10 cellular contexts compared by ENCODE assay signal in genomic region chr7:17062433-17063383, GRCh38.
DNase-seq lines count a peak whose midpoint lies in the region; ATAC-seq, FAIRE-seq and TF ChIP-seq lines count a peak whose summit lies in the region.
"Had no signal": no experiment of that assay in that cellular context is flagged by ENCODE, and none has a peak within 500 bp of the region (broad histone marks: within the 10 kb centered on the region; RNA-seq: fewer than 3 reads in every experiment).

No MANE protein-coding gene starts in this region.

- H3K4me3 ChIP-seq in A673 (ENCODE audit: low read depth, low read length, poor library complexity, severe bottlenecking) (no peak overlapping the region), OCI-LY7 (ENCODE audit: low read depth, low read length, poor library complexity, severe bottlenecking) (no peak overlapping the region), endothelial cell of umbilical vein (replicated peaks in 1 of 3; ENCODE audit: insufficient read depth in 1 of 3, low read depth in 1 of 3, low read length in 3 of 3) (no peak overlapping the region)

- H4K20me1 ChIP-seq in OCI-LY7 (ENCODE audit: insufficient read depth, low read length) (no peaks in the 10 kb centered on the region), endothelial cell of umbilical vein (replicated peaks; ENCODE audit: control insufficient read depth, extremely low read depth, insufficient read depth, low read length) (no peaks in the 10 kb centered on the region)

- H2AFZ ChIP-seq in OCI-LY7 (ENCODE audit: low read length) (no peak overlapping the region), endothelial cell of umbilical vein (ENCODE audit: low read depth, low read length) (peak overlapping the region; percentile 44)

- H3K9me1 ChIP-seq in endothelial cell of umbilical vein (replicated peaks; ENCODE audit: control insufficient read depth, extremely low read depth, insufficient read depth, low read length): no peaks in the 10 kb centered on the region

- H3K9me2 ChIP-seq in OCI-LY7 (ENCODE audit: insufficient read depth, low read length): no peaks in the 10 kb centered on the region

- no peak for TF ChIP-seq POLR2A in endothelial cell of umbilical vein (IDR thresholded peaks at IDR 0.05; ENCODE audit: low read depth, low read length)

- POLR2A ChIA-PET in A673 (lab: Charles Lee; ENCODE audit: low non-redundant PET): interaction anchor here (0.6 kb wide), 1 partner anchor 95 kb away, joined by 3 read pairs; no protein-coding TSS in a partner anchor
- POLR2A ChIA-PET in OCI-LY7 (lab: Charles Lee): interaction anchor here (0.7 kb wide), 2 partner anchors 15 to 204 kb away, joined by 3 read pairs; no protein-coding TSS in a partner anchor
- POLR2A ChIA-PET in endothelial cell of umbilical vein (lab: Charles Lee): no interaction called here

- peak; percentile 35 for DNase-seq in A673 (ENCODE audit: low spot score)
- no peak for DNase-seq in OCI-LY7 (ENCODE audit: low spot score)
- DNase-seq in endothelial cell of umbilical vein (ENCODE audit: low read depth, low spot score): peak; percentile 57
- DNase-seq in HuH-7 (ENCODE audit: low spot score): no peak
- no peak for DNase-seq in HPDE6-E6E7 (ENCODE audit: extremely low spot score)
- no peak for DNase-seq in activated gamma-delta T cell treated with Interleukin-2 at 50 U/mL for 16 hours
- DNase-seq: NCI-H2171 treated with DMSO at 0.1 percent for 48 hours had no signal

- CTCF ChIA-PET in A673 (lab: Charles Lee): interaction anchor here (0.6 kb wide), 1 partner anchor 29 kb away, joined by 5 read pairs; no protein-coding TSS in a partner anchor
- CTCF ChIA-PET in OCI-LY7 (lab: Charles Lee; ENCODE audit: unreplicated experiment): no interaction called here
- CTCF ChIA-PET in endothelial cell of umbilical vein (lab: Charles Lee): interaction anchor here (0.6 to 5.2 kb wide), 55 partner anchors 8 to 621 kb away, joined by 3 to 135 read pairs (median 4); partner anchors contain the start of gene AHR

- H3K4me2 ChIP-seq in OCI-LY7 (ENCODE audit: low read length) (no peak overlapping the region), endothelial cell of umbilical vein (ENCODE audit: insufficient read depth, low read length) (no peak overlapping the region)

- H3K9me3 ChIP-seq in A673 (ENCODE audit: low read depth, low read length, poor library complexity, severe bottlenecking) (no peaks in the 10 kb centered on the region), OCI-LY7 (ENCODE audit: low read length) (no peaks in the 10 kb centered on the region), endothelial cell of umbilical vein (replicated peaks; ENCODE audit: control insufficient read depth, insufficient read depth, low read length) (no peaks in the 10 kb centered on the region)

- H3K27me3 ChIP-seq in A673 (replicated peaks; ENCODE audit: insufficient read depth, low read depth, low read length, poor library complexity) (no peaks in the 10 kb centered on the region), endothelial cell of umbilical vein (ENCODE audit: control insufficient read depth in 2 of 2, insufficient read depth in 2 of 2, low read length in 2 of 2) (no peaks in the 10 kb centered on the region)

- no peaks in the 10 kb centered on the region for H3K79me2 ChIP-seq in OCI-LY7 (ENCODE audit: insufficient read depth, low read depth, low read length)
- no peaks in the 10 kb centered on the region for H3K79me2 ChIP-seq in endothelial cell of umbilical vein (ENCODE audit: control insufficient read depth, insufficient read depth, low read length)

- H3K27ac ChIP-seq in A673 (ENCODE audit: low read depth, low read length, poor library complexity, severe bottlenecking): no peak overlapping the region
- no peak overlapping the region for H3K27ac ChIP-seq in OCI-LY7 (ENCODE audit: low read depth, low read length, poor library complexity, severe bottlenecking)
- no peak overlapping the region for H3K27ac ChIP-seq in endothelial cell of umbilical vein (ENCODE audit: insufficient read depth, low read depth, low read length)

- H3K36me3 ChIP-seq in A673 (ENCODE audit: insufficient read depth, low read length, poor library complexity, severe bottlenecking) (no peaks in the 10 kb centered on the region), OCI-LY7 (ENCODE audit: insufficient read depth, low read length) (no peaks in the 10 kb centered on the region), endothelial cell of umbilical vein (ENCODE audit: control insufficient read depth in 2 of 2, extremely low read depth in 1 of 2, insufficient read depth in 2 of 2, low read length in 2 of 2) (no peaks in the 10 kb centered on the region)

- FAIRE-seq in endothelial cell of umbilical vein (lab: Jason Lieb, UNC): peak; percentile 55
- FAIRE-seq: H54 had no signal

- dilution Hi-C loops in endothelial cell of umbilical vein (cut with MboI; ENCODE audit: extremely low pct_ligation_motif_present, low sequenced_read_pairs): no loop called here

- BruUV-seq in A673 (replicated peaks; lab: Mats Ljungman, UMichigan): no TSS peak
- BruUV-seq in OCI-LY7 (replicated peaks; lab: Mats Ljungman, UMichigan): no TSS peak
- BruUV-seq in endothelial cell of umbilical vein (replicated peaks; lab: Mats Ljungman, UMichigan): no TSS peak

- intact Hi-C loops in A673 (cut with micrococcal nuclease; ENCODE audit: unreplicated experiment) (no loop called here), OCI-LY7 (cut with micrococcal nuclease; ENCODE audit: unreplicated experiment) (no loop called here), endothelial cell of umbilical vein (cut with micrococcal nuclease) (loop anchor here (1.0 to 2.0 kb wide), 2 partner anchors 80 to 236 kb away; partner anchors contain the start of gene AHR)

- TF ChIP-seq CTCF in A673 (conservative IDR thresholded peaks at IDR 0.05; ENCODE audit: low read depth, low read length) (peak; percentile 58), OCI-LY7 (conservative IDR thresholded peaks at IDR 0.05; ENCODE audit: low read length) (peak; percentile 36; the same call in 1 of the 2 replicates), endothelial cell of umbilical vein (IDR thresholded peaks at IDR 0.05; ENCODE audit: extremely low read depth in 1 of 2, insufficient read depth in 1 of 2, low read depth in 1 of 2, low read length in 2 of 2) (no peak)

- H3K4me1 ChIP-seq in A673 (ENCODE audit: insufficient read depth, low read length, poor library complexity, severe bottlenecking) (no peaks in the 10 kb centered on the region), OCI-LY7 (ENCODE audit: insufficient read depth, low read length, poor library complexity, severe bottlenecking) (no peaks in the 10 kb centered on the region), endothelial cell of umbilical vein (ENCODE audit: control insufficient read depth, extremely low read depth, insufficient read depth, low read length) (peaks cover 18% of the 10 kb centered on the region)

- ATAC-seq in GM18502 (IDR thresholded peaks at IDR 0.05; ENCODE audit: poor library complexity, unreplicated experiment) (peak; percentile 51), HG03095 (IDR thresholded peaks at IDR 0.05; ENCODE audit: unreplicated experiment) (no peak)

- no peak overlapping the region for H3K9ac ChIP-seq in endothelial cell of umbilical vein (replicated peaks; ENCODE audit: extremely low read depth, insufficient read depth, low read length)

TF ChIP-seq in endothelial cell of umbilical vein, 7 proteins besides CTCF, POLR2A, EP300 and RAD21:
- TF ChIP-seq GATA2 (IDR thresholded peaks at IDR 0.05; ENCODE audit: insufficient read depth, insufficient read length, low read depth, low read length) (no peak), EZH2 (IDR thresholded peaks at IDR 0.05; ENCODE audit: borderline replicate concordance, low read depth, low read length, severe bottlenecking) (no peak), MYC (IDR thresholded peaks at IDR 0.05; ENCODE audit: low read depth, low read length) (no peak), JUN (IDR thresholded peaks at IDR 0.05; ENCODE audit: borderline replicate concordance, insufficient read depth, insufficient read length, low read depth) (no peak), FOS (IDR thresholded peaks at IDR 0.05; ENCODE audit: borderline replicate concordance, insufficient read depth, low read length) (no peak), POLR2AphosphoS5 (IDR thresholded peaks at IDR 0.05; ENCODE audit: insufficient read depth, low read depth, low read length) (no peak)
- TF ChIP-seq, protein P1, sequence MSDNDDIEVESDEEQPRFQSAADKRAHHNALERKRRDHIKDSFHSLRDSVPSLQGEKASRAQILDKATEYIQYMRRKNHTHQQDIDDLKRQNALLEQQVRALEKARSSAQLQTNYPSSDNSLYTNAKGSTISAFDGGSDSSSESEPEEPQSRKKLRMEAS (IDR thresholded peaks at IDR 0.05; ENCODE audit: insufficient read depth, insufficient read length): no peak

Comparison
In these comparisons a context has a peak if more than half of its experiments do, and no peak if none do; other contexts are left out.
1. DNase-seq: peak in A673 (single experiment) and endothelial cell of umbilical vein (single experiment); none in OCI-LY7 (single experiment), HuH-7 (single experiment), HPDE6-E6E7 (single experiment) and activated gamma-delta T cell treated with Interleukin-2 at 50 U/mL for 16 hours (single experiment).
2. CTCF ChIP-seq: peak in A673 (single experiment) and OCI-LY7 (single experiment); none in endothelial cell of umbilical vein (0 of 2).